In genomic region chr3:95235916-95236315, GRCh38 we compare ENCODE assay signal across 14 cellular contexts.
DNase-seq lines count a peak whose midpoint lies in the region; ATAC-seq, FAIRE-seq and TF ChIP-seq lines count a peak whose summit lies in the region.
"Had no signal": no experiment of that assay in that cellular context is flagged by ENCODE, and none has a peak within 500 bp of the region (broad histone marks: within the 10 kb centered on the region; RNA-seq: fewer than 3 reads in every experiment).

No MANE protein-coding gene starts in this region.

- H3K4me3 ChIP-seq in bronchial epithelial cell (ENCODE audit: low read depth, low read length), result no peak overlapping the region

- TF ChIP-seq CTCF in bronchial epithelial cell (IDR thresholded peaks at IDR 0.05; ENCODE audit: insufficient read depth, low read length, severe bottlenecking), result no peak

- peak; percentile 0 for DNase-seq in LHCN-M2 (ENCODE audit: low read depth)
- peak; percentile 11 for DNase-seq in bronchial epithelial cell (ENCODE audit: low read depth)
- DNase-seq in kidney tubule cell (ENCODE audit: low spot score), result peak; percentile 29
- peak; percentile 51 for DNase-seq in putamen (ENCODE audit: low spot score)
- DNase-seq in activated naive CD4-positive, alpha-beta T cell treated with Interleukin-2 at 50 U/mL for 16 hours, result no peak
- no peak for DNase-seq in effector CD4-positive, alpha-beta T cell
- DNase-seq in AG08395 (ENCODE audit: low spot score), result no peak
- DNase-seq: BE2C; CD4-positive, alpha-beta memory T cell; DMS153; GF-D8; HCEC 1CT; HFFc6 had no signal

- no peak for ATAC-seq in HG03378 (IDR thresholded peaks at IDR 0.05; ENCODE audit: unreplicated experiment)

- H3K27me3 ChIP-seq in bronchial epithelial cell (ENCODE audit: control insufficient read depth, insufficient read depth, low read length), result no peaks in the 10 kb centered on the region
- H3K27me3 ChIP-seq: BE2C had no signal

- H3K36me3 ChIP-seq in bronchial epithelial cell (ENCODE audit: control insufficient read depth, insufficient read depth, low read length), result no peaks in the 10 kb centered on the region
- H3K36me3 ChIP-seq: BE2C had no signal

- FAIRE-seq in bronchial epithelial cell (lab: Jason Lieb, UNC), result no peak

Comparison
In these comparisons a context has a peak if more than half of its experiments do, and no peak if none do; other contexts are left out.
1. DNase-seq: peak in LHCN-M2 (single experiment), bronchial epithelial cell (single experiment), kidney tubule cell (single experiment) and putamen (single experiment); none in activated naive CD4-positive, alpha-beta T cell treated with Interleukin-2 at 50 U/mL for 16 hours (single experiment), effector CD4-positive, alpha-beta T cell (single experiment) and AG08395 (single experiment).